8 cellular contexts compared by ENCODE assay signal in genomic region chr19:8512991-8513686, GRCh38. TPM values are rescaled to one million over a fixed set of nuclear protein-coding genes. Genes with fewer than 3 reads are reported as not detected.
DNase-seq lines count a peak whose midpoint lies in the region; ATAC-seq, FAIRE-seq and TF ChIP-seq lines count a peak whose summit lies in the region.

No MANE protein-coding gene starts in this region.

- peak overlapping the region; percentile 69 for H3K4me2 ChIP-seq in DND-41 (ENCODE audit: insufficient read depth, low read length)

- intact Hi-C loops in pancreas (cut with DNase I) = no loop called here

- peak overlapping the region; percentile 87 for H3K27ac ChIP-seq in DND-41 (ENCODE audit: low read length)
- peak overlapping the region; percentile 97 for H3K27ac ChIP-seq in RWPE1
- H3K27ac ChIP-seq in pancreas = peak overlapping the region; percentile 83 to 99 (median 96)

- no peak for DNase-seq in DND-41
- DNase-seq in RWPE1 (ENCODE audit: low spot score) = no peak
- no peak for DNase-seq in epithelial cell of proximal tubule (ENCODE audit: low read depth)
- DNase-seq in pancreas = peak in 4 of 6 donors; percentile 42 to 83 (median 54)
- no peak for DNase-seq in HuH-7 (ENCODE audit: low spot score)
- DNase-seq in SHP77 (lab: John Stamatoyannopoulos, UW) = no peak
- no peak for DNase-seq in activated CD8-positive, alpha-beta memory T cell treated with anti-CD3 and anti-CD28 coated beads for 24 hours
- DNase-seq in NCI-H2081 treated with DMSO at 0.1 percent for 48 hours (lab: John Stamatoyannopoulos, UW) = no peak

- no peaks in the 10 kb centered on the region for H3K9me3 ChIP-seq in DND-41 (ENCODE audit: insufficient read depth, low read length, severe bottlenecking)
- no peaks in the 10 kb centered on the region for H3K9me3 ChIP-seq in pancreas

- peaks cover 38% of the 10 kb centered on the region for H3K4me1 ChIP-seq in DND-41 (ENCODE audit: insufficient read depth, low read length)
- H3K4me1 ChIP-seq in pancreas = peaks cover 6 to 8% (median 6%) of the 10 kb centered on the region in 3 donors

- H4K20me1 ChIP-seq in DND-41 (ENCODE audit: insufficient read depth, low read length) = no peaks in the 10 kb centered on the region

- H3K4me3 ChIP-seq in DND-41 (ENCODE audit: low read depth in 1 of 2, low read length in 2 of 2) (peak overlapping the region; percentile 35 to 63; a peak in 3 of 4 replicates), epithelial cell of proximal tubule (ENCODE audit: low read depth, low read length) (peak overlapping the region; percentile 70), pancreas (peak overlapping the region; percentile 56 to 84 (median 64))

- no peak for FAIRE-seq in pancreas (lab: Jason Lieb, UNC)

- no peak for ATAC-seq in DND-41 (ENCODE audit: insufficient read depth, low read depth)
- no peak for ATAC-seq in pancreas

- peaks cover 12% of the 10 kb centered on the region for H3K79me2 ChIP-seq in DND-41 (ENCODE audit: insufficient read depth, low read length)

- CTCF ChIA-PET in RWPE1 (lab: Yijun Ruan, JAX) = no interaction called here

- H3K27me3 ChIP-seq in DND-41 (ENCODE audit: insufficient read depth, low read length, poor library complexity) = no peaks in the 10 kb centered on the region
- no peaks in the 10 kb centered on the region for H3K27me3 ChIP-seq in pancreas

- peak overlapping the region; percentile 85 for H3K9ac ChIP-seq in DND-41 (ENCODE audit: low read depth, low read length)

- peak overlapping the region; percentile 90 for H2AFZ ChIP-seq in DND-41 (ENCODE audit: low read depth, low read length)

- H3K36me3 ChIP-seq in DND-41 (ENCODE audit: insufficient read depth, low read length) (peaks cover 13% of the 10 kb centered on the region; the same call in 1 of the 2 replicates), pancreas (no peaks in the 10 kb centered on the region)

- 64 to 65% methylated on average over 19 of the region's 19 CpGs for WGBS in pancreas, 2 donors

- TF ChIP-seq CTCF in DND-41 (IDR thresholded peaks at IDR 0.05; ENCODE audit: borderline replicate concordance, extremely low read depth, low read length, poor library complexity, severe bottlenecking) (no peak), RWPE1 (conservative IDR thresholded peaks at IDR 0.05; ENCODE audit: low read depth) (no peak), epithelial cell of proximal tubule (conservative IDR thresholded peaks at IDR 0.05; ENCODE audit: low read depth, low read length) (no peak), pancreas (IDR thresholded peaks at IDR 0.05) (no peak)

- POLR2A ChIA-PET in RWPE1 (lab: Yijun Ruan, JAX; ENCODE audit: low non-redundant PET) = interaction anchor here (0.5 to 1.6 kb wide), 6 partner anchors 10 to 123 kb away, joined by 3 to 7 read pairs (median 4); partner anchors contain the start of gene RAB11B

RNA-seq across cellular contexts. Expression of gene ZNF414, which starts 0.8 kb away (rescaled TPM):
- total RNA-seq in epithelial cell of proximal tubule (10.4 and 12.4 TPM in 2 replicates), pancreas (10 to 100 TPM in 3 of 6 donors, 1 to 10 TPM in 3; 7.3 to 16.1 (median 10.8) TPM)
- polyA plus RNA-seq in pancreas = 10 to 100 TPM; 28.2 to 36.9 TPM

RNA-seq across cellular contexts. Expression of gene PRAM1, which starts 10.7 kb away (rescaled TPM):
- not detected in 2 replicates for total RNA-seq in epithelial cell of proximal tubule
- total RNA-seq in pancreas = 1 to 10 TPM in 2 of 6 donors, under 1 TPM in 4; 0.09 to 4.6 (median 0.70) TPM
- 1 to 10 TPM; 3.0 to 3.7 TPM for polyA plus RNA-seq in pancreas

Comparison
In these comparisons a context has a peak if more than half of its experiments do, and no peak if none do; other contexts are left out.
1. DNase-seq: peak in pancreas (4 of 6); none in DND-41 (single experiment), RWPE1 (single experiment), epithelial cell of proximal tubule (single experiment), HuH-7 (single experiment), SHP77 (0 of 2), activated CD8-positive, alpha-beta memory T cell treated with anti-CD3 and anti-CD28 coated beads for 24 hours (single experiment) and NCI-H2081 treated with DMSO at 0.1 percent for 48 hours (single experiment).
2. Peak in every context shown above with its lines, with median percentiles within 50 percentile points of each other: H3K27ac ChIP-seq and H3K4me3 ChIP-seq.